9 cellular contexts compared by ENCODE assay signal in the genomic region with DNA sequence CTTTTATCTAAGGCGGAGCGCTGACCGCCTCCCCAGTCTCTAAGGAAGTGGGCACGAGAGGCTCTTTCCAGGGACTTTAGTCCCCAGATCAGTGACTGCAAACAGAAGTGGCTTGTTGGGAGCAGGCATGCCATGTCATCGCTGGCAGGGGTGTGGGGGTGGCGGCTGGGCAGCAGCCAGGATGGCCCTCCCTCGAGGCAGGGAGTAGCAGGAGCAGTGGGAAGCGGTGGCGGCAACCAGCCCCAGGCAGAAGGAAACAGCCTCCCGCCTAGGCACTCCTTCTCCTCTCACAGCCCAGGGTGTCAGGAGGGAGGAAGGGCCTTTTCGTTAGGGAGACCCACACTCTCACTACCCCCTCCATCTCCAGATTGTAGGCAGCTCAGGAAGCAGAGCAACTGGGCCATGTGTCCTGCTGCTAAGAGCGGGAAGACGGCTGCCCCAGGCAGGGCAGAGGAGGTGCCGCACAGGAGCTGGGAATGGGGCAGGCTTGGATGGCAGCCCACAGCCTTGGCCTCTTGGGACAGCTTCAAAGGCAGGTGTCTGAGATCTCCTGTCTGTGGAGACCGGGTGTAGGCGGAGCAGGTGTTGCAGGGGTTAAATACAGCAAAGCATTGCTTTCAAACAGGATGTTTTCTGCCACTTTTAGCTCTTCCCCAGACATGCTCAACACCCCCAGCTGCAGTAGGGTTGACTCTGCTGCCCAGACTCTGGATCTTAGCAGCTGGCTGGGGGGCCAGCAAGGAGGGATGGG. TPM values are rescaled to one million over a fixed set of nuclear protein-coding genes. Genes with fewer than 3 reads are reported as not detected.
DNase-seq lines count a peak whose midpoint lies in the region; ATAC-seq and TF ChIP-seq lines count a peak whose summit lies in the region.
"Had no signal": no experiment of that assay in that cellular context is flagged by ENCODE, and none has a peak within 500 bp of the region (broad histone marks: within the 10 kb centered on the region; RNA-seq: fewer than 3 reads in every experiment).

No MANE protein-coding gene starts in this region.

- 43% methylated on average over 16 of the region's 16 CpGs for WGBS in thymus

- H3K36me3 ChIP-seq in thymus (ENCODE audit: control insufficient read depth, insufficient read depth) = no peaks in the 10 kb centered on the region

- peak overlapping the region in 1 of 2 donors; percentile 50 for H3K27ac Mint-ChIP-seq in natural killer cell treated with Interleukin-12 subunit alpha and Interleukin-12 subunit beta and Interleukin-15 and Interleukin-18, amount 100 ng/mL, for 72 hours
- H3K27ac Mint-ChIP-seq in natural killer cell = no peak overlapping the region

- H3K27me3 ChIP-seq in dorsolateral prefrontal cortex (peaks cover 0 to 10% (median 0%) of the 10 kb centered on the region in 45 donors), thymus (ENCODE audit: control insufficient read depth, insufficient read depth) (no peaks in the 10 kb centered on the region)

- POLR2A ChIA-PET in RWPE1 (lab: Yijun Ruan, JAX; ENCODE audit: low non-redundant PET) = interaction anchor here (0.8 kb wide), 1 partner anchor 177 kb away, joined by 3 read pairs; no protein-coding TSS in a partner anchor

- H3K4me3 Mint-ChIP-seq in natural killer cell treated with Interleukin-12 subunit alpha and Interleukin-12 subunit beta and Interleukin-15 and Interleukin-18, amount 100 ng/mL, for 72 hours = peak overlapping the region; percentile 10
- no peak overlapping the region for H3K4me3 Mint-ChIP-seq in natural killer cell

- TF ChIP-seq CTCF in natural killer cell (IDR thresholded peaks at IDR 0.05) = no peak
- TF ChIP-seq CTCF in RWPE1 (conservative IDR thresholded peaks at IDR 0.05; ENCODE audit: low read depth) = no peak
- no peak for TF ChIP-seq CTCF in dorsolateral prefrontal cortex (IDR thresholded peaks at IDR 0.05 in 54 of 56, conservative IDR thresholded peaks at IDR 0.05 in 2 of 56; ENCODE audit: low read depth in 1 of 56, partially characterized antibody in 56 of 56)

- intact Hi-C loops in natural killer cell (cut with micrococcal nuclease) (no loop called here), dorsolateral prefrontal cortex (cut with DNase I) (no loop called here)

- H3K9me3 ChIP-seq in thymus (ENCODE audit: control insufficient read depth) = no peaks in the 10 kb centered on the region

- peaks cover 4% of the 10 kb centered on the region for H3K36me3 Mint-ChIP-seq in natural killer cell treated with Interleukin-12 subunit alpha and Interleukin-12 subunit beta and Interleukin-15 and Interleukin-18, amount 100 ng/mL, for 72 hours
- no peaks in the 10 kb centered on the region for H3K36me3 Mint-ChIP-seq in natural killer cell

- ATAC-seq in natural killer cell treated with Interleukin-12 subunit alpha and Interleukin-12 subunit beta and Interleukin-15 and Interleukin-18, amount 100 ng/mL, for 72 hours = no peak
- ATAC-seq in natural killer cell = no peak
- ATAC-seq in HG02938 (IDR thresholded peaks at IDR 0.05; ENCODE audit: unreplicated experiment) = peak; percentile 70

- peak overlapping the region; percentile 52 for H3K27ac ChIP-seq in RWPE1
- peak overlapping the region in 1 of 59 donors; percentile 18 for H3K27ac ChIP-seq in dorsolateral prefrontal cortex
- H3K27ac ChIP-seq in thymus (ENCODE audit: low read depth) = peak overlapping the region; percentile 39
- H3K27ac ChIP-seq: C4-2B had no signal

- peaks cover 42 to 48% of the 10 kb centered on the region in 2 donors for H3K4me1 Mint-ChIP-seq in natural killer cell treated with Interleukin-12 subunit alpha and Interleukin-12 subunit beta and Interleukin-15 and Interleukin-18, amount 100 ng/mL, for 72 hours (ENCODE audit: low read depth in 2 of 2)
- H3K4me1 Mint-ChIP-seq in natural killer cell = peaks cover 6 to 20% of the 10 kb centered on the region in 2 donors

- H3K27me3 Mint-ChIP-seq in natural killer cell treated with Interleukin-12 subunit alpha and Interleukin-12 subunit beta and Interleukin-15 and Interleukin-18, amount 100 ng/mL, for 72 hours = peaks cover 6 to 18% of the 10 kb centered on the region in 2 donors
- H3K27me3 Mint-ChIP-seq in natural killer cell (ENCODE audit: low read depth in 2 of 2) = peaks cover 16 to 17% of the 10 kb centered on the region in 2 donors

- CTCF ChIA-PET in RWPE1 (lab: Yijun Ruan, JAX) = no interaction called here

- DNase-seq in natural killer cell treated with Interleukin-12 subunit alpha and Interleukin-12 subunit beta and Interleukin-15 and Interleukin-18, amount 100 ng/mL, for 72 hours (ENCODE audit: low spot score) = peak; percentile 50
- DNase-seq in natural killer cell = no peak
- no peak for DNase-seq in RWPE1 (ENCODE audit: low spot score)
- peak in 7 of 10 donors; percentile 10 to 74 (median 65) for DNase-seq in dorsolateral prefrontal cortex
- DNase-seq in DMS114 treated with DMSO at 0.1 percent for 48 hours (lab: John Stamatoyannopoulos, UW; ENCODE audit: unreplicated experiment) = no peak
- no peak for DNase-seq in NCI-H2081 treated with DMSO at 0.1 percent for 48 hours (lab: John Stamatoyannopoulos, UW)

- no peaks in the 10 kb centered on the region for H3K9me3 Mint-ChIP-seq in natural killer cell treated with Interleukin-12 subunit alpha and Interleukin-12 subunit beta and Interleukin-15 and Interleukin-18, amount 100 ng/mL, for 72 hours
- no peaks in the 10 kb centered on the region for H3K9me3 Mint-ChIP-seq in natural killer cell

- H3K4me3 ChIP-seq in dorsolateral prefrontal cortex = peak overlapping the region in 5 of 59 donors; percentile 11 to 20 (median 17)
- no peak overlapping the region for H3K4me3 ChIP-seq in thymus (ENCODE audit: low read length)

- peaks cover 15% of the 10 kb centered on the region for H3K4me1 ChIP-seq in thymus (ENCODE audit: control insufficient read depth, insufficient read depth, low read length)

RNA-seq across cellular contexts. Expression of a gene that starts 21.8 kb away (rescaled TPM):
- total RNA-seq in natural killer cell treated with Interleukin-12 subunit alpha and Interleukin-12 subunit beta and Interleukin-15 and Interleukin-18, amount 100 ng/mL, for 72 hours = 10 to 100 TPM; 12.0 to 23.0 TPM
- 1 to 10 TPM; 1.1 to 2.5 (median 1.6) TPM for total RNA-seq in natural killer cell
- total RNA-seq in dorsolateral prefrontal cortex = 1 to 10 TPM in 18 of 120 experiments, under 1 TPM in 96, not detected in 6; 0.12 to 2.9 (median 0.42) TPM
- 3.8 TPM for polyA plus RNA-seq in thymus

Comparison
In these comparisons a context has a peak if more than half of its experiments do, and no peak if none do; other contexts are left out.
1. DNase-seq: peak in natural killer cell treated with Interleukin-12 subunit alpha and Interleukin-12 subunit beta and Interleukin-15 and Interleukin-18, amount 100 ng/mL, for 72 hours (single experiment) and dorsolateral prefrontal cortex (7 of 10); none in natural killer cell (single experiment), RWPE1 (single experiment), DMS114 treated with DMSO at 0.1 percent for 48 hours (single experiment) and NCI-H2081 treated with DMSO at 0.1 percent for 48 hours (single experiment).